31 cellular contexts compared by ENCODE assay signal in genomic region chr11:109401532-109401931, GRCh38. TPM values are rescaled to one million over a fixed set of nuclear protein-coding genes. Genes with fewer than 3 reads are reported as not detected.
"Had no signal": no experiment of that assay in that cellular context is flagged by ENCODE, and none has a peak within 500 bp of the region (broad histone marks: within the 10 kb centered on the region; RNA-seq: fewer than 3 reads in every experiment).

No MANE protein-coding gene starts in this region.

- H3K36me3 ChIP-seq: adrenal gland, SJCRH30, WERI-Rb-1 had no signal

- H3K27ac ChIP-seq: adrenal gland, SJCRH30, SK-N-MC, WERI-Rb-1 had no signal

- H3K9me3 ChIP-seq: adrenal gland, SJCRH30 had no signal

- DNase-seq: activated CD4-positive, alpha-beta memory T cell treated with anti-CD3 and anti-CD28 coated beads, Interleukin-2, amount 10 ng/mL, durations not matched to agents 7 days and 5 days; activated CD4-positive, alpha-beta T cell treated with anti-CD3 and anti-CD28 coated beads for 1 hour; activated CD4-positive, alpha-beta T cell treated with anti-CD3 and anti-CD28 coated beads for 48 hours; activated CD4-positive, CD25-positive, alpha-beta regulatory T cell; activated gamma-delta T cell; activated naive CD4-positive, alpha-beta T cell treated with Interleukin-2 at 50 U/mL for 16 hours; activated T-cell treated with anti-CD3 and anti-CD28 coated beads, Interleukin-2, amount 50 U/mL, for 1 hour; activated T-cell treated with anti-CD3 and anti-CD28 coated beads, Interleukin-2, amount 50 U/mL, for 72 hours; adrenal gland; central memory CD4-positive, alpha-beta T cell; NCI-H1092 treated with DMSO at 0.1 percent for 48 hours; NCI-H1417; NCI-H146; NCI-H187; NCI-H2029 treated with DMSO at 0.1 percent for 48 hours; NCI-H2107; NCI-H2171; NCI-H510A; NCI-H526; NCI-H748 treated with DMSO at 0.1 percent for 48 hours; SHP77; SJCRH30; T1000; WERI-Rb-1 had no signal

- H3K27me3 ChIP-seq: adrenal gland, SJCRH30 had no signal

- ATAC-seq: activated T-cell treated with anti-CD3 and anti-CD28 coated beads, Interleukin-2, amount 50 U/mL, for 72 hours had no signal

- H3K4me1 ChIP-seq: adrenal gland, SJCRH30 had no signal

- H3K4me3 ChIP-seq: adrenal gland, SJCRH30, SK-N-MC had no signal

RNA-seq across cellular contexts. Expression of gene C11orf87, which starts 20.5 kb away (rescaled TPM):
- total RNA-seq: activated CD4-positive, alpha-beta memory T cell treated with anti-CD3 and anti-CD28 coated beads, Interleukin-2, amount 10 ng/mL, durations not matched to agents 7 days and 5 days; activated CD8-positive, alpha-beta memory T cell treated with anti-CD3 and anti-CD28 coated beads for 36 hours; activated T-cell treated with anti-CD3 and anti-CD28 coated beads, Interleukin-2, amount 50 U/mL, for 72 hours; activated T-helper 2 cell treated with anti-CD3 and anti-CD28 coated beads, Interferon-gamma antibody, Interleukin-2, Interleukin-4, amounts not matched to agents 10 μg/mL and 5 μg/mL and 100 μg/mL, durations not matched to agents 14 hours and 24 hours and 36 hours; OCI-LY7; RPMI7951; SJCRH30; T-helper 1 cell treated with Interleukin-12 subunit alpha and Interleukin-12 subunit beta and Interleukin-4 antibody, amounts not matched to agents 30 ng/mL and 1 ng/mL, for 36 hours; T-helper 2 cell treated with Interferon-gamma antibody and Interleukin-4, amounts not matched to agents 100 ng/mL and 5 ng/mL, for 36 hours had no signal
